ENCODE assay signal across 1 cellular context in the genomic region with DNA sequence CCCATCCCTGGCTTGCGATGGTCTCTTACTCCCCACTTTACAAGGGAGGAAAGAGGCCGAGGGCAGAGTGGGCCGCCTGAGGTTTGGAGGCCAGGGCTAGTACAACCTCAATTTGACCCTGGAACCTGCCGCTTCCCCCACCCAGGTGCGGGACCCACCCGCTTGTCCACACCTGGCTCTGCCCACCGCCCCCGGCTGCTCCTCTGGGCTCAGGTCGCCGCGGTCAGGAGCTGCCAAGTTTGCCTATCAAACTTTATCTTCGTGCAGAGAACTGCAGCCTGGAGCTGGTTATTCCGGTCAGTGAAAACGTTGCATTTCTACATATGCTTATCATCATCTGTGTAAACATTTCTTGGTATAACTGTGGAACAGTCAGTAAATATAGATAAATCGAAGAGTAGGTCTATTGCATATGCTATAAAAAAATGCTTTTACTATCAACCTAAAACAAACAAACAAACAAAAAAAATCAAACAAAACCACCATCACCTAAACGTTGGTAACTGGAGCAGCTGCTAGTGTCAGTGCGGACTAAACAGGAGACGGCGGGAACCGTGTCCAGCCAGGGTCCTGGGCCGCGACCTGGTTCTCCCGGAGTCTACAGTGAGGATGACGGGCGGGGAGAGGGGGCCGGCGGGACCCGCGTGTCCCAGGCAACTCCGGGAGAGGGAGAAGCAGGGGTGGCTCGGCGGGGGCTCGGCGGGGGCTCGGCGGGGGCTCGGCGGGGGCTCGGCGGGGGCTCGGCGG.
TF ChIP-seq lines count a peak whose summit lies in the region.

No MANE protein-coding gene starts in this region.

TF ChIP-seq in K562, 482 proteins besides CTCF, POLR2A, EP300 and RAD21 (continued from another document and continues in another):
- TF ChIP-seq PHF21A (IDR thresholded peaks at IDR 0.05; ENCODE audit: borderline replicate concordance, low read depth): no peak
- TF ChIP-seq MAFG (tag; conservative IDR thresholded peaks at IDR 0.05): 0 out of 2 replicates have a peak, but pooled peaks have one; percentile 7
- no peak for TF ChIP-seq NR2C1 (IDR thresholded peaks at IDR 0.05)
- no peak for TF ChIP-seq NR2C1 (tag; IDR thresholded peaks at IDR 0.05)
- no peak for TF ChIP-seq SLC30A9 (CRISPR knock-in tag; IDR thresholded peaks at IDR 0.05)
- TF ChIP-seq MXD1 (CRISPR knock-in tag; IDR thresholded peaks at IDR 0.05; ENCODE audit: borderline replicate concordance, poor library complexity, severe bottlenecking): no peak
- TF ChIP-seq, protein P1, sequence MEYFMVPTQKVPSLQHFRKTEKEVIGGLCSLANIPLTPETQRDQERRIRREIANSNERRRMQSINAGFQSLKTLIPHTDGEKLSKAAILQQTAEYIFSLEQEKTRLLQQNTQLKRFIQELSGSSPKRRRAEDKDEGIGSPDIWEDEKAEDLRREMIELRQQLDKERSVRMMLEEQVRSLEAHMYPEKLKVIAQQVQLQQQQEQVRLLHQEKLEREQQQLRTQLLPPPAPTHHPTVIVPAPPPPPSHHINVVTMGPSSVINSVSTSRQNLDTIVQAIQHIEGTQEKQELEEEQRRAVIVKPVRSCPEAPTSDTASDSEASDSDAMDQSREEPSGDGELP (CRISPR knock-in tag; IDR thresholded peaks at IDR 0.05; ENCODE audit: borderline replicate concordance): peak; percentile 52
- TF ChIP-seq GATAD2B (IDR thresholded peaks at IDR 0.05; ENCODE audit: borderline replicate concordance): no peak
- peak; percentile 41; the same call in 1 of the 2 replicates for TF ChIP-seq MIER1 (IDR thresholded peaks at IDR 0.05; ENCODE audit: low read depth)
- no peak for TF ChIP-seq ZNF644 (tag; IDR thresholded peaks at IDR 0.05; ENCODE audit: low read depth)
- TF ChIP-seq NFYB (IDR thresholded peaks at IDR 0.05; ENCODE audit: extremely low read depth, insufficient read length): no peak
- no peak for TF ChIP-seq ZNF79 (CRISPR knock-in tag; IDR thresholded peaks at IDR 0.05; ENCODE audit: low read depth)
- TF ChIP-seq PCBP1 (IDR thresholded peaks at IDR 0.05; ENCODE audit: low read depth, low read length, poor library complexity, severe bottlenecking): no peak
- TF ChIP-seq ZNF197 (CRISPR knock-in tag; IDR thresholded peaks at IDR 0.05; ENCODE audit: low read depth): no peak
- TF ChIP-seq, protein P2, sequence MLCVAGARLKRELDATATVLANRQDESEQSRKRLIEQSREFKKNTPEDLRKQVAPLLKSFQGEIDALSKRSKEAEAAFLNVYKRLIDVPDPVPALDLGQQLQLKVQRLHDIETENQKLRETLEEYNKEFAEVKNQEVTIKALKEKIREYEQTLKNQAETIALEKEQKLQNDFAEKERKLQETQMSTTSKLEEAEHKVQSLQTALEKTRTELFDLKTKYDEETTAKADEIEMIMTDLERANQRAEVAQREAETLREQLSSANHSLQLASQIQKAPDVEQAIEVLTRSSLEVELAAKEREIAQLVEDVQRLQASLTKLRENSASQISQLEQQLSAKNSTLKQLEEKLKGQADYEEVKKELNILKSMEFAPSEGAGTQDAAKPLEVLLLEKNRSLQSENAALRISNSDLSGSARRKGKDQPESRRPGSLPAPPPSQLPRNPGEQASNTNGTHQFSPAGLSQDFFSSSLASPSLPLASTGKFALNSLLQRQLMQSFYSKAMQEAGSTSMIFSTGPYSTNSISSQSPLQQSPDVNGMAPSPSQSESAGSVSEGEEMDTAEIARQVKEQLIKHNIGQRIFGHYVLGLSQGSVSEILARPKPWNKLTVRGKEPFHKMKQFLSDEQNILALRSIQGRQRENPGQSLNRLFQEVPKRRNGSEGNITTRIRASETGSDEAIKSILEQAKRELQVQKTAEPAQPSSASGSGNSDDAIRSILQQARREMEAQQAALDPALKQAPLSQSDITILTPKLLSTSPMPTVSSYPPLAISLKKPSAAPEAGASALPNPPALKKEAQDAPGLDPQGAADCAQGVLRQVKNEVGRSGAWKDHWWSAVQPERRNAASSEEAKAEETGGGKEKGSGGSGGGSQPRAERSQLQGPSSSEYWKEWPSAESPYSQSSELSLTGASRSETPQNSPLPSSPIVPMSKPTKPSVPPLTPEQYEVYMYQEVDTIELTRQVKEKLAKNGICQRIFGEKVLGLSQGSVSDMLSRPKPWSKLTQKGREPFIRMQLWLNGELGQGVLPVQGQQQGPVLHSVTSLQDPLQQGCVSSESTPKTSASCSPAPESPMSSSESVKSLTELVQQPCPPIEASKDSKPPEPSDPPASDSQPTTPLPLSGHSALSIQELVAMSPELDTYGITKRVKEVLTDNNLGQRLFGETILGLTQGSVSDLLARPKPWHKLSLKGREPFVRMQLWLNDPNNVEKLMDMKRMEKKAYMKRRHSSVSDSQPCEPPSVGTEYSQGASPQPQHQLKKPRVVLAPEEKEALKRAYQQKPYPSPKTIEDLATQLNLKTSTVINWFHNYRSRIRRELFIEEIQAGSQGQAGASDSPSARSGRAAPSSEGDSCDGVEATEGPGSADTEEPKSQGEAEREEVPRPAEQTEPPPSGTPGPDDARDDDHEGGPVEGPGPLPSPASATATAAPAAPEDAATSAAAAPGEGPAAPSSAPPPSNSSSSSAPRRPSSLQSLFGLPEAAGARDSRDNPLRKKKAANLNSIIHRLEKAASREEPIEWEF (CRISPR knock-in tag; IDR thresholded peaks at IDR 0.05): no peak
- no peak for TF ChIP-seq ZNF408 (CRISPR knock-in tag; IDR thresholded peaks at IDR 0.05; ENCODE audit: low read depth)
- TF ChIP-seq KAT7 (CRISPR knock-in tag; IDR thresholded peaks at IDR 0.05; ENCODE audit: borderline replicate concordance): no peak
- TF ChIP-seq SAFB (IDR thresholded peaks at IDR 0.05; ENCODE audit: borderline replicate concordance, low read depth, low read length): no peak
- TF ChIP-seq ZNF274 (IDR thresholded peaks at IDR 0.05; ENCODE audit: borderline replicate concordance, low read depth, low read length): no peak
- TF ChIP-seq ZNF398 (CRISPR knock-in tag; IDR thresholded peaks at IDR 0.05): no peak
- no peak for TF ChIP-seq ZNF146 (CRISPR knock-in tag; IDR thresholded peaks at IDR 0.05; ENCODE audit: unreplicated experiment)
- no peak for TF ChIP-seq COPS2 (conservative IDR thresholded peaks at IDR 0.05)
- no peak for TF ChIP-seq ZNF668 (CRISPR knock-in tag; IDR thresholded peaks at IDR 0.05)
- TF ChIP-seq MED1 (CRISPR knock-in tag; IDR thresholded peaks at IDR 0.05; ENCODE audit: borderline replicate concordance): no peak
- TF ChIP-seq PHF20 (IDR thresholded peaks at IDR 0.05; ENCODE audit: partially characterized antibody): no peak
- TF ChIP-seq HDAC6 (IDR thresholded peaks at IDR 0.05; ENCODE audit: low read depth, low read length): no peak
- TF ChIP-seq JUNB (CRISPR knock-in tag; conservative IDR thresholded peaks at IDR 0.05): no peak
- peak; percentile 67 to 88 for TF ChIP-seq AFF1 (IDR thresholded peaks at IDR 0.05; ENCODE audit: low read depth in 1 of 2, partially characterized antibody in 2 of 2)
- no peak for TF ChIP-seq KHSRP (IDR thresholded peaks at IDR 0.05)
- no peak for TF ChIP-seq ZNF23 (CRISPR knock-in tag; IDR thresholded peaks at IDR 0.05)
- TF ChIP-seq, protein P3, sequence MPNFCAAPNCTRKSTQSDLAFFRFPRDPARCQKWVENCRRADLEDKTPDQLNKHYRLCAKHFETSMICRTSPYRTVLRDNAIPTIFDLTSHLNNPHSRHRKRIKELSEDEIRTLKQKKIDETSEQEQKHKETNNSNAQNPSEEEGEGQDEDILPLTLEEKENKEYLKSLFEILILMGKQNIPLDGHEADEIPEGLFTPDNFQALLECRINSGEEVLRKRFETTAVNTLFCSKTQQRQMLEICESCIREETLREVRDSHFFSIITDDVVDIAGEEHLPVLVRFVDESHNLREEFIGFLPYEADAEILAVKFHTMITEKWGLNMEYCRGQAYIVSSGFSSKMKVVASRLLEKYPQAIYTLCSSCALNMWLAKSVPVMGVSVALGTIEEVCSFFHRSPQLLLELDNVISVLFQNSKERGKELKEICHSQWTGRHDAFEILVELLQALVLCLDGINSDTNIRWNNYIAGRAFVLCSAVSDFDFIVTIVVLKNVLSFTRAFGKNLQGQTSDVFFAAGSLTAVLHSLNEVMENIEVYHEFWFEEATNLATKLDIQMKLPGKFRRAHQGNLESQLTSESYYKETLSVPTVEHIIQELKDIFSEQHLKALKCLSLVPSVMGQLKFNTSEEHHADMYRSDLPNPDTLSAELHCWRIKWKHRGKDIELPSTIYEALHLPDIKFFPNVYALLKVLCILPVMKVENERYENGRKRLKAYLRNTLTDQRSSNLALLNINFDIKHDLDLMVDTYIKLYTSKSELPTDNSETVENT (CRISPR knock-in tag; IDR thresholded peaks at IDR 0.05): no peak
- TF ChIP-seq ZFP36 (IDR thresholded peaks at IDR 0.05; ENCODE audit: low read depth, low read length, partially characterized antibody): no peak
- TF ChIP-seq MTA3 (IDR thresholded peaks at IDR 0.05; ENCODE audit: borderline replicate concordance): peak; percentile 62
- TF ChIP-seq, protein P4, sequence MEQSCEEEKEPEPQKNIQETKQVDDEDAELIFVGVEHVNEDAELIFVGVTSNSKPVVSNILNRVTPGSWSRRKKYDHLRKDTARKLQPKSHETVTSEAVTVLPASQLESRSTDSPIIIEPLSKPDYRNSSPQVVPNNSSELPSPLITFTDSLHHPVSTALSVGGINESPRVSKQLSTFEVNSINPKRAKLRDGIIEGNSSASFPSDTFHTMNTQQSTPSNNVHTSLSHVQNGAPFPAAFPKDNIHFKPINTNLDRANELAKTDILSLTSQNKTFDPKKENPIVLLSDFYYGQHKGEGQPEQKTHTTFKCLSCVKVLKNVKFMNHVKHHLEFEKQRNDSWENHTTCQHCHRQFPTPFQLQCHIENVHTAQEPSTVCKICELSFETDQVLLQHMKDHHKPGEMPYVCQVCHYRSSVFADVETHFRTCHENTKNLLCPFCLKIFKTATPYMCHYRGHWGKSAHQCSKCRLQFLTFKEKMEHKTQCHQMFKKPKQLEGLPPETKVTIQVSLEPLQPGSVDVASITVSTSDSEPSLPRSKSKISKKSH (CRISPR knock-in tag; IDR thresholded peaks at IDR 0.05): no peak
- peak in 1 of 2 experiments; percentile 32 for TF ChIP-seq E2F6 (IDR thresholded peaks at IDR 0.05; ENCODE audit: borderline replicate concordance in 1 of 2, extremely low read depth in 1 of 2, insufficient read depth in 1 of 2, insufficient read length in 1 of 2, low read depth in 1 of 2, low read length in 1 of 2, poor library complexity in 1 of 2, severe bottlenecking in 1 of 2)
- TF ChIP-seq ZNF589 (CRISPR knock-in tag; IDR thresholded peaks at IDR 0.05; ENCODE audit: low read depth): no peak
